In genomic region chr9:107251756-107252322, GRCh38 we compare ENCODE assay signal across 1 cellular context.
A peak's percentile ranks its signal among the peaks of the same experiment; 100 is the strongest.
TF ChIP-seq lines count a peak whose summit lies in the region.

No MANE protein-coding gene starts in this region.

TF ChIP-seq in HepG2, 621 proteins besides CTCF, POLR2A, EP300 and RAD21 (continued from another document and continues in another):
- TF ChIP-seq, protein P1, sequence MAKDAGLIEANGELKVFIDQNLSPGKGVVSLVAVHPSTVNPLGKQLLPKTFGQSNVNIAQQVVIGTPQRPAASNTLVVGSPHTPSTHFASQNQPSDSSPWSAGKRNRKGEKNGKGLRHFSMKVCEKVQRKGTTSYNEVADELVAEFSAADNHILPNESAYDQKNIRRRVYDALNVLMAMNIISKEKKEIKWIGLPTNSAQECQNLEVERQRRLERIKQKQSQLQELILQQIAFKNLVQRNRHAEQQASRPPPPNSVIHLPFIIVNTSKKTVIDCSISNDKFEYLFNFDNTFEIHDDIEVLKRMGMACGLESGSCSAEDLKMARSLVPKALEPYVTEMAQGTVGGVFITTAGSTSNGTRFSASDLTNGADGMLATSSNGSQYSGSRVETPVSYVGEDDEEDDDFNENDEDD (CRISPR knock-in tag; IDR thresholded peaks at IDR 0.05; ENCODE audit: borderline replicate concordance): peak; percentile 91; the same call in 1 of the 2 replicates
- TF ChIP-seq MYPOP (CRISPR knock-in tag; IDR thresholded peaks at IDR 0.05) (peak; percentile 80; the same call in 1 of the 2 replicates), HMG20B (CRISPR knock-in tag; conservative IDR thresholded peaks at IDR 0.05) (peak; percentile 84), THAP11 (CRISPR knock-in tag; IDR thresholded peaks at IDR 0.05) (peak; percentile 62), BCL6 (CRISPR knock-in tag; IDR thresholded peaks at IDR 0.05) (peak; percentile 79), GFI1 (CRISPR knock-in tag; IDR thresholded peaks at IDR 0.05; ENCODE audit: borderline replicate concordance) (peak; percentile 83), TFAP4 (IDR thresholded peaks at IDR 0.05; ENCODE audit: borderline replicate concordance, low read depth) (peak; percentile 95), ZNF850 (CRISPR knock-in tag; conservative IDR thresholded peaks at IDR 0.05) (no peak), NR2F1 (CRISPR knock-in tag; IDR thresholded peaks at IDR 0.05) (peak in 1 of 2 experiments; percentile 40; a peak in 1 of 4 replicates), AHR (CRISPR knock-in tag; IDR thresholded peaks at IDR 0.05) (no peak), ZNF574 (CRISPR knock-in tag; IDR thresholded peaks at IDR 0.05) (peak; percentile 71), ZFP36L1 (CRISPR knock-in tag; IDR thresholded peaks at IDR 0.05) (no peak), REL (CRISPR knock-in tag; conservative IDR thresholded peaks at IDR 0.05) (no peak), SNRNP70 (IDR thresholded peaks at IDR 0.05; ENCODE audit: low read depth, low read length) (no peak), HES4 (CRISPR knock-in tag; IDR thresholded peaks at IDR 0.05; ENCODE audit: borderline replicate concordance) (no peak), ZNF737 (CRISPR knock-in tag; IDR thresholded peaks at IDR 0.05; ENCODE audit: borderline replicate concordance) (no peak), HNF4A (CRISPR knock-in tag; IDR thresholded peaks at IDR 0.05) (peak; percentile 55), RBM22 (optimal IDR thresholded peaks at IDR 0.05; ENCODE audit: low read length) (no peak), POGZ (CRISPR knock-in tag; IDR thresholded peaks at IDR 0.05) (0 out of 2 replicates have a peak, but pooled peaks have one; percentile 35), ZNF878 (CRISPR knock-in tag; IDR thresholded peaks at IDR 0.05) (0 out of 2 replicates have a peak, but pooled peaks have one; percentile 35), ZNF605 (CRISPR knock-in tag; IDR thresholded peaks at IDR 0.05) (peak; percentile 49; the same call in 1 of the 2 replicates), ATF7-NPFF (CRISPR knock-in tag; IDR thresholded peaks at IDR 0.05; ENCODE audit: low read depth) (no peak), ZNF30 (CRISPR knock-in tag; IDR thresholded peaks at IDR 0.05) (no peak), ZNF17 (CRISPR knock-in tag; IDR thresholded peaks at IDR 0.05) (no peak), POLR2G (IDR thresholded peaks at IDR 0.05; ENCODE audit: low read depth, low read length) (no peak), SSRP1 (CRISPR knock-in tag; IDR thresholded peaks at IDR 0.05) (0 out of 2 replicates have a peak, but pooled peaks have one; percentile 50), ZNF333 (CRISPR knock-in tag; IDR thresholded peaks at IDR 0.05; ENCODE audit: borderline replicate concordance) (no peak), HNRNPLL (IDR thresholded peaks at IDR 0.05; ENCODE audit: low read depth, low read length, poor library complexity, severe bottlenecking) (no peak), TBX2 (CRISPR knock-in tag; IDR thresholded peaks at IDR 0.05; ENCODE audit: borderline replicate concordance) (peak; percentile 97), ZFAT (CRISPR knock-in tag; conservative IDR thresholded peaks at IDR 0.05) (no peak), ZNF788 (CRISPR knock-in tag; IDR thresholded peaks at IDR 0.05; ENCODE audit: borderline replicate concordance) (peak; percentile 68; the same call in 1 of the 2 replicates)
- TF ChIP-seq, protein P2, sequence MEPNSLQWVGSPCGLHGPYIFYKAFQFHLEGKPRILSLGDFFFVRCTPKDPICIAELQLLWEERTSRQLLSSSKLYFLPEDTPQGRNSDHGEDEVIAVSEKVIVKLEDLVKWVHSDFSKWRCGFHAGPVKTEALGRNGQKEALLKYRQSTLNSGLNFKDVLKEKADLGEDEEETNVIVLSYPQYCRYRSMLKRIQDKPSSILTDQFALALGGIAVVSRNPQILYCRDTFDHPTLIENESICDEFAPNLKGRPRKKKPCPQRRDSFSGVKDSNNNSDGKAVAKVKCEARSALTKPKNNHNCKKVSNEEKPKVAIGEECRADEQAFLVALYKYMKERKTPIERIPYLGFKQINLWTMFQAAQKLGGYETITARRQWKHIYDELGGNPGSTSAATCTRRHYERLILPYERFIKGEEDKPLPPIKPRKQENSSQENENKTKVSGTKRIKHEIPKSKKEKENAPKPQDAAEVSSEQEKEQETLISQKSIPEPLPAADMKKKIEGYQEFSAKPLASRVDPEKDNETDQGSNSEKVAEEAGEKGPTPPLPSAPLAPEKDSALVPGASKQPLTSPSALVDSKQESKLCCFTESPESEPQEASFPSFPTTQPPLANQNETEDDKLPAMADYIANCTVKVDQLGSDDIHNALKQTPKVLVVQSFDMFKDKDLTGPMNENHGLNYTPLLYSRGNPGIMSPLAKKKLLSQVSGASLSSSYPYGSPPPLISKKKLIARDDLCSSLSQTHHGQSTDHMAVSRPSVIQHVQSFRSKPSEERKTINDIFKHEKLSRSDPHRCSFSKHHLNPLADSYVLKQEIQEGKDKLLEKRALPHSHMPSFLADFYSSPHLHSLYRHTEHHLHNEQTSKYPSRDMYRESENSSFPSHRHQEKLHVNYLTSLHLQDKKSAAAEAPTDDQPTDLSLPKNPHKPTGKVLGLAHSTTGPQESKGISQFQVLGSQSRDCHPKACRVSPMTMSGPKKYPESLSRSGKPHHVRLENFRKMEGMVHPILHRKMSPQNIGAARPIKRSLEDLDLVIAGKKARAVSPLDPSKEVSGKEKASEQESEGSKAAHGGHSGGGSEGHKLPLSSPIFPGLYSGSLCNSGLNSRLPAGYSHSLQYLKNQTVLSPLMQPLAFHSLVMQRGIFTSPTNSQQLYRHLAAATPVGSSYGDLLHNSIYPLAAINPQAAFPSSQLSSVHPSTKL (CRISPR knock-in tag; IDR thresholded peaks at IDR 0.05): peak; percentile 99
- TF ChIP-seq, protein P3, sequence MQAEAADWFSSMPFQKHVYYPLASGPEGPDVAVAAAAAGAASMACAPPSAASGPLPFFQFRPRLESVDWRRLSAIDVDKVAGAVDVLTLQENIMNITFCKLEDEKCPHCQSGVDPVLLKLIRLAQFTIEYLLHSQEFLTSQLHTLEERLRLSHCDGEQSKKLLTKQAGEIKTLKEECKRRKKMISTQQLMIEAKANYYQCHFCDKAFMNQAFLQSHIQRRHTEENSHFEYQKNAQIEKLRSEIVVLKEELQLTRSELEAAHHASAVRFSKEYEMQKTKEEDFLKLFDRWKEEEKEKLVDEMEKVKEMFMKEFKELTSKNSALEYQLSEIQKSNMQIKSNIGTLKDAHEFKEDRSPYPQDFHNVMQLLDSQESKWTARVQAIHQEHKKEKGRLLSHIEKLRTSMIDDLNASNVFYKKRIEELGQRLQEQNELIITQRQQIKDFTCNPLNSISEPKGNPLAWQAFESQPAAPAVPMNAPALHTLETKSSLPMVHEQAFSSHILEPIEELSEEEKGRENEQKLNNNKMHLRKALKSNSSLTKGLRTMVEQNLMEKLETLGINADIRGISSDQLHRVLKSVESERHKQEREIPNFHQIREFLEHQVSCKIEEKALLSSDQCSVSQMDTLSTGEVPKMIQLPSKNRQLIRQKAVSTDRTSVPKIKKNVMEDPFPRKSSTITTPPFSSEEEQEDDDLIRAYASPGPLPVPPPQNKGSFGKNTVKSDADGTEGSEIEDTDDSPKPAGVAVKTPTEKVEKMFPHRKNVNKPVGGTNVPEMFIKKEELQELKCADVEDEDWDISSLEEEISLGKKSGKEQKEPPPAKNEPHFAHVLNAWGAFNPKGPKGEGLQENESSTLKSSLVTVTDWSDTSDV (CRISPR knock-in tag; IDR thresholded peaks at IDR 0.05): no peak
- TF ChIP-seq, protein P4, sequence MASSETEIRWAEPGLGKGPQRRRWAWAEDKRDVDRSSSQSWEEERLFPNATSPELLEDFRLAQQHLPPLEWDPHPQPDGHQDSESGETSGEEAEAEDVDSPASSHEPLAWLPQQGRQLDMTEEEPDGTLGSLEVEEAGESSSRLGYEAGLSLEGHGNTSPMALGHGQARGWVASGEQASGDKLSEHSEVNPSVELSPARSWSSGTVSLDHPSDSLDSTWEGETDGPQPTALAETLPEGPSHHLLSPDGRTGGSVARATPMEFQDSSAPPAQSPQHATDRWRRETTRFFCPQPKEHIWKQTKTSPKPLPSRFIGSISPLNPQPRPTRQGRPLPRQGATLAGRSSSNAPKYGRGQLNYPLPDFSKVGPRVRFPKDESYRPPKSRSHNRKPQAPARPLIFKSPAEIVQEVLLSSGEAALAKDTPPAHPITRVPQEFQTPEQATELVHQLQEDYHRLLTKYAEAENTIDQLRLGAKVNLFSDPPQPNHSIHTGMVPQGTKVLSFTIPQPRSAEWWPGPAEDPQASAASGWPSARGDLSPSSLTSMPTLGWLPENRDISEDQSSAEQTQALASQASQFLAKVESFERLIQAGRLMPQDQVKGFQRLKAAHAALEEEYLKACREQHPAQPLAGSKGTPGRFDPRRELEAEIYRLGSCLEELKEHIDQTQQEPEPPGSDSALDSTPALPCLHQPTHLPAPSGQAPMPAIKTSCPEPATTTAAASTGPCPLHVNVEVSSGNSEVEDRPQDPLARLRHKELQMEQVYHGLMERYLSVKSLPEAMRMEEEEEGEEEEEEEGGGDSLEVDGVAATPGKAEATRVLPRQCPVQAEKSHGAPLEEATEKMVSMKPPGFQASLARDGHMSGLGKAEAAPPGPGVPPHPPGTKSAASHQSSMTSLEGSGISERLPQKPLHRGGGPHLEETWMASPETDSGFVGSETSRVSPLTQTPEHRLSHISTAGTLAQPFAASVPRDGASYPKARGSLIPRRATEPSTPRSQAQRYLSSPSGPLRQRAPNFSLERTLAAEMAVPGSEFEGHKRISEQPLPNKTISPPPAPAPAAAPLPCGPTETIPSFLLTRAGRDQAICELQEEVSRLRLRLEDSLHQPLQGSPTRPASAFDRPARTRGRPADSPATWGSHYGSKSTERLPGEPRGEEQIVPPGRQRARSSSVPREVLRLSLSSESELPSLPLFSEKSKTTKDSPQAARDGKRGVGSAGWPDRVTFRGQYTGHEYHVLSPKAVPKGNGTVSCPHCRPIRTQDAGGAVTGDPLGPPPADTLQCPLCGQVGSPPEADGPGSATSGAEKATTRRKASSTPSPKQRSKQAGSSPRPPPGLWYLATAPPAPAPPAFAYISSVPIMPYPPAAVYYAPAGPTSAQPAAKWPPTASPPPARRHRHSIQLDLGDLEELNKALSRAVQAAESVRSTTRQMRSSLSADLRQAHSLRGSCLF (CRISPR knock-in tag; IDR thresholded peaks at IDR 0.05; ENCODE audit: borderline replicate concordance): no peak
- TF ChIP-seq, protein P5, sequence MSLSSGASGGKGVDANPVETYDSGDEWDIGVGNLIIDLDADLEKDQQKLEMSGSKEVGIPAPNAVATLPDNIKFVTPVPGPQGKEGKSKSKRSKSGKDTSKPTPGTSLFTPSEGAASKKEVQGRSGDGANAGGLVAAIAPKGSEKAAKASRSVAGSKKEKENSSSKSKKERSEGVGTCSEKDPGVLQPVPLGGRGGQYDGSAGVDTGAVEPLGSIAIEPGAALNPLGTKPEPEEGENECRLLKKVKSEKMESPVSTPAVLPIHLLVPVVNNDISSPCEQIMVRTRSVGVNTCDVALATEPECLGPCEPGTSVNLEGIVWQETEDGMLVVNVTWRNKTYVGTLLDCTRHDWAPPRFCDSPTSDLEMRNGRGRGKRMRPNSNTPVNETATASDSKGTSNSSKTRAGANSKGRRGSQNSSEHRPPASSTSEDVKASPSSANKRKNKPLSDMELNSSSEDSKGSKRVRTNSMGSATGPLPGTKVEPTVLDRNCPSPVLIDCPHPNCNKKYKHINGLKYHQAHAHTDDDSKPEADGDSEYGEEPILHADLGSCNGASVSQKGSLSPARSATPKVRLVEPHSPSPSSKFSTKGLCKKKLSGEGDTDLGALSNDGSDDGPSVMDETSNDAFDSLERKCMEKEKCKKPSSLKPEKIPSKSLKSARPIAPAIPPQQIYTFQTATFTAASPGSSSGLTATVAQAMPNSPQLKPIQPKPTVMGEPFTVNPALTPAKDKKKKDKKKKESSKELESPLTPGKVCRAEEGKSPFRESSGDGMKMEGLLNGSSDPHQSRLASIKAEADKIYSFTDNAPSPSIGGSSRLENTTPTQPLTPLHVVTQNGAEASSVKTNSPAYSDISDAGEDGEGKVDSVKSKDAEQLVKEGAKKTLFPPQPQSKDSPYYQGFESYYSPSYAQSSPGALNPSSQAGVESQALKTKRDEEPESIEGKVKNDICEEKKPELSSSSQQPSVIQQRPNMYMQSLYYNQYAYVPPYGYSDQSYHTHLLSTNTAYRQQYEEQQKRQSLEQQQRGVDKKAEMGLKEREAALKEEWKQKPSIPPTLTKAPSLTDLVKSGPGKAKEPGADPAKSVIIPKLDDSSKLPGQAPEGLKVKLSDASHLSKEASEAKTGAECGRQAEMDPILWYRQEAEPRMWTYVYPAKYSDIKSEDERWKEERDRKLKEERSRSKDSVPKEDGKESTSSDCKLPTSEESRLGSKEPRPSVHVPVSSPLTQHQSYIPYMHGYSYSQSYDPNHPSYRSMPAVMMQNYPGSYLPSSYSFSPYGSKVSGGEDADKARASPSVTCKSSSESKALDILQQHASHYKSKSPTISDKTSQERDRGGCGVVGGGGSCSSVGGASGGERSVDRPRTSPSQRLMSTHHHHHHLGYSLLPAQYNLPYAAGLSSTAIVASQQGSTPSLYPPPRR (CRISPR knock-in tag; IDR thresholded peaks at IDR 0.05; ENCODE audit: borderline replicate concordance): peak; percentile 72; the same call in 1 of the 2 replicates
- TF ChIP-seq, protein P6, sequence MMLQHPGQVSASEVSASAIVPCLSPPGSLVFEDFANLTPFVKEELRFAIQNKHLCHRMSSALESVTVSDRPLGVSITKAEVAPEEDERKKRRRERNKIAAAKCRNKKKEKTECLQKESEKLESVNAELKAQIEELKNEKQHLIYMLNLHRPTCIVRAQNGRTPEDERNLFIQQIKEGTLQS (CRISPR knock-in tag; IDR thresholded peaks at IDR 0.05): no peak
